In the genomic region with DNA sequence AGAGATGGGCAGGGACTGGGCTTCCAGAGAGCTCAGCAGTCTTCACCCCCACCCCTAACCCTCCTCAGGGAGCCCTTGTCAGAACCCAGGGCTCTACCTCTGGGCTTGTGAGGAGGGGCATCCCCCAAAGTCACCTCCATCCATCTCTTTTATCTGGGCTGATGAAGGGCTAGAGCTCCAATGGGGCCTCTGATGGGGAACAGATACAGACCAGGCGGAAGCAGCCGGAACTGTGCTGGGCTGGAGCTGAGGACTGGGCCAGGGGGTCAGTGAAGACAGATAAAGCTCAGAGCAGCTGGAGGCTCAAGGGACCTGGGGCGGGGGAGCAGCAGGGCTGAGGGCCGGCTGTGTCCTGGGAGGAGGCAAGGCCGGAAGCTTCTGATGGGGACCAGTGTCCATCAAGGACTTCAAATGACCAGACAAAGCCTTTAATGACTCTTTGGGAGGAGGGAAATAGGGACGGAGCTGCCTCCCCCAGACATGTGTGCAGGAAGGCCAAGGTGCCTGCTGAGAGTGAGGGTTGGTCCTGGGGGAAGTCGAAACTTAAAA, we compare ENCODE assay signal across 17 cellular contexts. TPM values are rescaled to one million over a fixed set of nuclear protein-coding genes. Genes with fewer than 3 reads are reported as not detected.
"Had no signal": no experiment of that assay in that cellular context is flagged by ENCODE, and none has a peak within 500 bp of the region (broad histone marks: within the 10 kb centered on the region; RNA-seq: fewer than 3 reads in every experiment).

No MANE protein-coding gene starts in this region.

- H2AFZ ChIP-seq: hepatocyte had no signal

- H3K4me2 ChIP-seq: hepatocyte had no signal

- H3K9me3 Mint-ChIP-seq: activated T-cell treated with anti-CD3 and anti-CD28 coated beads, Interleukin-2, amount 50 U/mL, for 24 hours had no signal

- H3K9me3 ChIP-seq: gastroesophageal sphincter, mucosa of descending colon, pancreas, thyroid gland had no signal

- DNase-seq: activated CD4-positive, CD25-positive, alpha-beta regulatory T cell treated with anti-CD3 and anti-CD28 coated beads, Interleukin-2, amount 50 U/mL, for 72 hours; activated effector memory CD4-positive, alpha-beta T cell treated with Interleukin-2 at 50 U/mL for 16 hours; activated T-cell treated with anti-CD3 and anti-CD28 coated beads, Interleukin-2, amount 50 U/mL, for 24 hours; dermis blood vessel endothelial cell; mucosa of descending colon; pancreas; thyroid gland had no signal

- H3K27ac ChIP-seq: gastroesophageal sphincter, hepatocyte, pancreas, thyroid gland had no signal

- H3K27ac Mint-ChIP-seq: activated naive CD8-positive, alpha-beta T cell; activated T-cell treated with anti-CD3 and anti-CD28 coated beads, Interleukin-2, amount 50 U/mL, for 24 hours had no signal

- H3K79me2 ChIP-seq: hepatocyte had no signal

- ATAC-seq: gastroesophageal sphincter, mucosa of descending colon, pancreas, SK-N-SH treated with all-trans-retinoic acid at 6 μM for 48 hours had no signal

- H3K36me3 Mint-ChIP-seq: activated naive CD8-positive, alpha-beta T cell; brain had no signal

- H3K36me3 ChIP-seq: gastroesophageal sphincter, pancreas, thyroid gland had no signal

- H3K27me3 ChIP-seq: pancreas, thyroid gland had no signal

- H3K4me3 Mint-ChIP-seq: activated naive CD8-positive, alpha-beta T cell; activated T-cell treated with anti-CD3 and anti-CD28 coated beads, Interleukin-2, amount 50 U/mL, for 24 hours had no signal

- H3K4me3 ChIP-seq: gastroesophageal sphincter, hepatocyte, mucosa of descending colon, pancreas, thyroid gland had no signal

- H3K4me1 ChIP-seq: pancreas had no signal

RNA-seq across cellular contexts. Expression of a gene that starts 59.1 kb away (rescaled TPM):
- total RNA-seq: dermis blood vessel endothelial cell; epithelial cell of proximal tubule; gastroesophageal sphincter; hepatocyte; kidney epithelial cell; lung microvascular endothelial cell; pancreas; renal cortical epithelial cell; T-helper 1 cell treated with Interleukin-12 subunit alpha and Interleukin-12 subunit beta and Interleukin-4 antibody, amounts not matched to agents 30 ng/mL and 1 ng/mL, for 36 hours; thyroid gland had no signal
